1 cellular context compared by ENCODE assay signal in genomic region chr9:99906403-99907207, GRCh38.
TF ChIP-seq lines count a peak whose summit lies in the region.

Gene STX17, plus strand, starts transcription at chr9:99906654. Its CDS starts 8,586 bp downstream, at chr9:99915240.

TF ChIP-seq in GM12878, 131 proteins besides CTCF, POLR2A, EP300 and RAD21 (continued from another document):
- TF ChIP-seq NR2F1 (conservative IDR thresholded peaks at IDR 0.05) (peak; percentile 70), RB1 (IDR thresholded peaks at IDR 0.05; ENCODE audit: borderline replicate concordance) (peak; percentile 70; the same call in 1 of the 2 replicates), TCF3 (IDR thresholded peaks at IDR 0.05; ENCODE audit: borderline replicate concordance, insufficient read depth, low read depth, low read length) (peak; percentile 79; the same call in 1 of the 2 replicates), NFXL1 (IDR thresholded peaks at IDR 0.05; ENCODE audit: borderline replicate concordance) (no peak), CHD1 (IDR thresholded peaks at IDR 0.05; ENCODE audit: low read depth, low read length) (no peak; the same call in 1 of the 2 replicates), IKZF1 (conservative IDR thresholded peaks at IDR 0.05) (peak; percentile 86), IRF5 (IDR thresholded peaks at IDR 0.05; ENCODE audit: borderline replicate concordance) (no peak), LARP7 (IDR thresholded peaks at IDR 0.05) (peak; percentile 64; the same call in 1 of the 2 replicates), BACH1 (IDR thresholded peaks at IDR 0.05; ENCODE audit: borderline replicate concordance) (no peak), CBX5 (IDR thresholded peaks at IDR 0.05; ENCODE audit: low read depth) (peak; percentile 28), ZNF592 (IDR thresholded peaks at IDR 0.05) (no peak), ESRRA (IDR thresholded peaks at IDR 0.05; ENCODE audit: low read length) (no peak), MEF2A (IDR thresholded peaks at IDR 0.05; ENCODE audit: insufficient read depth, low read depth, low read length) (no peak), HCFC1 (IDR thresholded peaks at IDR 0.05; ENCODE audit: low read length) (0 out of 2 replicates have a peak, but pooled peaks have one; percentile 12)
